In genomic region chr7:158811461-158811860, GRCh38 we compare ENCODE assay signal across 9 cellular contexts. TPM values are rescaled to one million over a fixed set of nuclear protein-coding genes. Genes with fewer than 3 reads are reported as not detected.
DNase-seq lines count a peak whose midpoint lies in the region; ATAC-seq and TF ChIP-seq lines count a peak whose summit lies in the region.
"Had no signal": no experiment of that assay in that cellular context is flagged by ENCODE, and none has a peak within 500 bp of the region (broad histone marks: within the 10 kb centered on the region; RNA-seq: fewer than 3 reads in every experiment).

No MANE protein-coding gene starts in this region.

- 65 to 68% methylated on average over 8 of the region's 8 CpGs for WGBS in aorta, 2 donors

- peak overlapping the region; percentile 95 to 99 for H3K27ac Mint-ChIP-seq in natural killer cell

- H3K36me3 ChIP-seq in brain microvascular endothelial cell (replicated peaks) (peaks cover 10% of the 10 kb centered on the region), aorta (ENCODE audit: control insufficient read depth in 1 of 2, insufficient read depth in 2 of 2, low read length in 1 of 2) (no peaks in the 10 kb centered on the region)

- no peaks in the 10 kb centered on the region for H3K27me3 ChIP-seq in brain microvascular endothelial cell (replicated peaks)
- no peaks in the 10 kb centered on the region for H3K27me3 ChIP-seq in aorta (ENCODE audit: control insufficient read depth in 1 of 2, insufficient read depth in 2 of 2, low read length in 1 of 2)

- no peak overlapping the region for H3K4me3 ChIP-seq in brain microvascular endothelial cell (ENCODE audit: low read depth, low read length)
- H3K4me3 ChIP-seq in aorta (ENCODE audit: low read length in 2 of 2) = no peak overlapping the region

- no peak for ATAC-seq in natural killer cell
- ATAC-seq in aorta (ENCODE audit: low FRiP score) = peak; percentile 63
- no peak for ATAC-seq in GM19463 (IDR thresholded peaks at IDR 0.05; ENCODE audit: unreplicated experiment)

- no peaks in the 10 kb centered on the region for H3K9me3 ChIP-seq in aorta (ENCODE audit: control insufficient read depth, low read length)

- peaks cover 0 to 3% of the 10 kb centered on the region in 2 donors for H3K4me1 ChIP-seq in aorta (ENCODE audit: control insufficient read depth in 1 of 2, insufficient read depth in 2 of 2, low read length in 2 of 2)

- peak overlapping the region; percentile 62 for H3K27ac ChIP-seq in brain microvascular endothelial cell
- H3K27ac ChIP-seq in aorta (ENCODE audit: low read depth in 1 of 2, low read length in 2 of 2) = peak overlapping the region; percentile 33 to 96

- in situ Hi-C loops in brain microvascular endothelial cell (cut with HindIII; ENCODE audit: low pct_ligation_motif_present, low sequenced_read_pairs) = no loop called here

- H3K4me3 Mint-ChIP-seq in natural killer cell = peak overlapping the region; percentile 31
- H3K4me3 Mint-ChIP-seq: nephron had no signal

- no peaks in the 10 kb centered on the region for H3K27me3 Mint-ChIP-seq in natural killer cell (ENCODE audit: low read depth in 2 of 2)

- TF ChIP-seq CTCF in brain microvascular endothelial cell (IDR thresholded peaks at IDR 0.05; ENCODE audit: low read depth, low read length, missing control alignments) = no peak
- no peak for TF ChIP-seq CTCF in natural killer cell (IDR thresholded peaks at IDR 0.05)

- H3K9me3 Mint-ChIP-seq in natural killer cell = no peaks in the 10 kb centered on the region
- H3K9me3 Mint-ChIP-seq: nephron had no signal

- DNase-seq in activated effector memory CD4-positive, alpha-beta T cell treated with anti-CD3 and anti-CD28 coated beads, Interleukin-2, amount 50 U/mL, for 16 hours = peak; percentile 80
- DNase-seq in activated effector memory CD4-positive, alpha-beta T cell treated with Interleukin-2 at 50 U/mL for 16 hours = no peak
- DNase-seq in brain microvascular endothelial cell = peak; percentile 65
- DNase-seq in natural killer cell = no peak
- no peak for DNase-seq in aorta
- DNase-seq in mesenteric fat pad (ENCODE audit: low spot score) = no peak
- no peak for DNase-seq in NCI-H2029 treated with DMSO at 0.1 percent for 48 hours (lab: John Stamatoyannopoulos, UW)

- H3K4me1 Mint-ChIP-seq in natural killer cell = peaks cover 81 to 82% of the 10 kb centered on the region in 2 donors

- H3K36me3 Mint-ChIP-seq in natural killer cell = peaks cover 22% of the 10 kb centered on the region

- intact Hi-C loops in natural killer cell (cut with micrococcal nuclease) (no loop called here), aorta (cut with DNase I) (no loop called here)

RNA-seq across cellular contexts. Expression of gene ESYT2, which starts 17.8 kb away (rescaled TPM):
- total RNA-seq in natural killer cell = 100 to 1,000 TPM; 137 to 163 (median 160) TPM
- total RNA-seq in aorta = 100 to 1,000 TPM; 146 to 172 TPM
- polyA plus RNA-seq in aorta = 10 to 100 TPM; 30.6 to 69.1 TPM
- 79.5 TPM for total RNA-seq in mesenteric fat pad

RNA-seq across cellular contexts. Expression of gene DYNC2I1, which starts 44.9 kb away (rescaled TPM):
- 10 to 100 TPM; 19.9 to 25.5 (median 20.1) TPM for total RNA-seq in natural killer cell
- total RNA-seq in aorta = 10 to 100 TPM; 24.7 to 36.5 TPM
- polyA plus RNA-seq in aorta = 10 to 100 TPM; 17.1 to 19.5 TPM
- 20.3 TPM for total RNA-seq in mesenteric fat pad

Comparison
In these comparisons a context has a peak if more than half of its experiments do, and no peak if none do; other contexts are left out.
1. DNase-seq: peak in activated effector memory CD4-positive, alpha-beta T cell treated with anti-CD3 and anti-CD28 coated beads, Interleukin-2, amount 50 U/mL, for 16 hours (single experiment) and brain microvascular endothelial cell (single experiment); none in activated effector memory CD4-positive, alpha-beta T cell treated with Interleukin-2 at 50 U/mL for 16 hours (single experiment), natural killer cell (single experiment), aorta (0 of 2), mesenteric fat pad (single experiment) and NCI-H2029 treated with DMSO at 0.1 percent for 48 hours (single experiment).